Comparison of ENCODE assay signal across 18 cellular contexts in the genomic region with DNA sequence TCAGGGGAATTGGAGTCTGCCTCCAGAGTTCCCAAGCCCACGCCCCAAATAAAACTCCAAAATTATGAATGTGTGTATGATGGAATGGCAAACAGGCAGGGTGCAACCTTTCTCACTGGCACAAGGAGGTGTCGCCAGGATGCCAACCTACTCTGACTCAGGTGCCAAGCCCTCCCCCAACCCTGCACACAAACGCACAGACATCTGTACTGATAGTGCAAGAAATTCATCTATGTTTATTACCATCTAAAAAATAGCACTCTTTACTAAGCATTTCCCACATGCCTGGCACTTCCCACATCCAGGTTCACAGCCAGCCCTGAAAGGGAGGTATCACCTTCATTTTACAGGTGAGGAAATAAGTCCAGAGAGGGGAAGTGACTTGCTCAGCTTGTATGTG. TPM values are rescaled to one million over a fixed set of nuclear protein-coding genes. Genes with fewer than 3 reads are reported as not detected.
"Had no signal": no experiment of that assay in that cellular context is flagged by ENCODE, and none has a peak within 500 bp of the region (broad histone marks: within the 10 kb centered on the region; RNA-seq: fewer than 3 reads in every experiment).

No MANE protein-coding gene starts in this region.

- H3K4me1 ChIP-seq: gastroesophageal sphincter, transverse colon had no signal

- H3K9me3 Mint-ChIP-seq: activated CD4-positive, alpha-beta memory T cell treated with anti-CD3 and anti-CD28 coated beads, Interleukin-2, amount 10 ng/mL, durations not matched to agents 7 days and 5 days; activated naive CD4-positive, alpha-beta T cell treated with anti-CD3 and anti-CD28 coated beads, Interleukin-2, amount 10 ng/mL, durations not matched to agents 7 days and 5 days; activated T-cell treated with anti-CD3 and anti-CD28 coated beads, Interleukin-2, amount 50 U/mL, for 24 hours; mesothelial cell of epicardium; stimulated activated naive B cell treated with anti-CD40 and anti-IgM and Interleukin-4, amounts not matched to agents 10 μg/mL and 1 μg/mL and 100 μg/mL, for 72 hours had no signal

- H3K36me3 Mint-ChIP-seq: activated naive CD4-positive, alpha-beta T cell treated with anti-CD3 and anti-CD28 coated beads, Interleukin-2, amount 10 ng/mL, durations not matched to agents 7 days and 5 days; mesothelial cell of epicardium; stimulated activated naive B cell treated with anti-CD40 and anti-IgM and Interleukin-4, amounts not matched to agents 10 μg/mL and 1 μg/mL and 100 μg/mL, for 72 hours had no signal

- H3K4me3 Mint-ChIP-seq: activated CD4-positive, alpha-beta memory T cell treated with anti-CD3 and anti-CD28 coated beads, Interleukin-2, amount 10 ng/mL, durations not matched to agents 7 days and 5 days; activated naive CD4-positive, alpha-beta T cell treated with anti-CD3 and anti-CD28 coated beads, Interleukin-2, amount 10 ng/mL, durations not matched to agents 7 days and 5 days; activated T-cell treated with anti-CD3 and anti-CD28 coated beads, Interleukin-2, amount 50 U/mL, for 24 hours; mesothelial cell of epicardium; stimulated activated naive B cell treated with anti-CD40 and anti-IgM and Interleukin-4, amounts not matched to agents 10 μg/mL and 1 μg/mL and 100 μg/mL, for 72 hours; T-helper 17 cell had no signal

- H3K27ac Mint-ChIP-seq: activated CD4-positive, alpha-beta memory T cell treated with anti-CD3 and anti-CD28 coated beads, Interleukin-2, amount 10 ng/mL, durations not matched to agents 7 days and 5 days; activated naive CD4-positive, alpha-beta T cell treated with anti-CD3 and anti-CD28 coated beads, Interleukin-2, amount 10 ng/mL, durations not matched to agents 7 days and 5 days; activated T-cell treated with anti-CD3 and anti-CD28 coated beads, Interleukin-2, amount 50 U/mL, for 24 hours; mesothelial cell of epicardium; stimulated activated naive B cell treated with anti-CD40 and anti-IgM and Interleukin-4, amounts not matched to agents 10 μg/mL and 1 μg/mL and 100 μg/mL, for 72 hours; T-helper 17 cell had no signal

- DNase-seq: activated CD4-positive, alpha-beta memory T cell treated with anti-CD3 and anti-CD28 coated beads, Interleukin-2, amount 10 ng/mL, durations not matched to agents 7 days and 5 days; activated CD4-positive, alpha-beta T cell treated with anti-CD3 and anti-CD28 coated beads for 4 hours; activated naive CD4-positive, alpha-beta T cell treated with anti-CD3 and anti-CD28 coated beads, Interleukin-2, amount 10 ng/mL, durations not matched to agents 7 days and 5 days; activated T-cell treated with anti-CD3 and anti-CD28 coated beads, Interleukin-2, amount 50 U/mL, for 24 hours; kidney glomerular epithelial cell; stimulated activated CD4-positive, alpha-beta T cell treated with anti-CD3 and anti-CD28 coated beads, Interleukin-15, amount 100 ng/mL, for 24 hours; stimulated activated CD4-positive, alpha-beta T cell treated with anti-CD3 and anti-CD28 coated beads, Interleukin-4, amount 100 ng/mL, for 1 hour; stimulated activated naive B cell treated with anti-CD40 and anti-IgM and Interleukin-4, amounts not matched to agents 10 μg/mL and 1 μg/mL and 100 μg/mL, for 72 hours; T-helper 17 cell; transverse colon had no signal

- H3K27me3 ChIP-seq: ascending aorta, breast epithelium, right atrium auricular region had no signal

- ATAC-seq: gastroesophageal sphincter; stimulated activated naive B cell treated with anti-CD40 and anti-IgM and Interleukin-4, amounts not matched to agents 10 μg/mL and 1 μg/mL and 100 μg/mL, for 72 hours; T-helper 17 cell had no signal

- H3K36me3 ChIP-seq: ascending aorta, breast epithelium, right atrium auricular region, transverse colon had no signal

- H3K9me3 ChIP-seq: ascending aorta, breast epithelium, gastroesophageal sphincter, right atrium auricular region, transverse colon had no signal

- H3K4me1 Mint-ChIP-seq: mesothelial cell of epicardium; stimulated activated naive B cell treated with anti-CD40 and anti-IgM and Interleukin-4, amounts not matched to agents 10 μg/mL and 1 μg/mL and 100 μg/mL, for 72 hours; T-helper 17 cell had no signal

- H3K4me3 ChIP-seq: ascending aorta, breast epithelium, gastroesophageal sphincter, right atrium auricular region, transverse colon had no signal

- H3K27ac ChIP-seq: ascending aorta, breast epithelium, gastroesophageal sphincter, right atrium auricular region, transverse colon had no signal

RNA-seq across cellular contexts. Expression of gene PLA2G3, which starts 1.2 kb away (rescaled TPM):
- total RNA-seq: activated CD4-positive, alpha-beta memory T cell treated with anti-CD3 and anti-CD28 coated beads, Interleukin-2, amount 10 ng/mL, durations not matched to agents 7 days and 5 days; ascending aorta; breast epithelium; cerebellum; right atrium auricular region; skeletal muscle tissue; subcutaneous adipose tissue; T-helper 17 cell; transverse colon had no signal

RNA-seq across cellular contexts. Expression of gene INPP5J, which starts 16.3 kb away (rescaled TPM):
- total RNA-seq: activated CD4-positive, alpha-beta memory T cell treated with anti-CD3 and anti-CD28 coated beads, Interleukin-2, amount 10 ng/mL, durations not matched to agents 7 days and 5 days; skeletal muscle tissue; subcutaneous adipose tissue had no signal
